ENCODE assay signal across 24 cellular contexts in genomic region chr19:36999313-36999712, GRCh38.
DNase-seq lines count a peak whose midpoint lies in the region; ATAC-seq, FAIRE-seq and TF ChIP-seq lines count a peak whose summit lies in the region.
"Had no signal": no experiment of that assay in that cellular context is flagged by ENCODE, and none has a peak within 500 bp of the region (broad histone marks: within the 10 kb centered on the region; RNA-seq: fewer than 3 reads in every experiment).

No MANE protein-coding gene starts in this region.

- no peaks in the 10 kb centered on the region for H3K36me3 ChIP-seq in HepG2 (replicated peaks in 1 of 2; ENCODE audit: control insufficient read depth in 1 of 2, insufficient read depth in 2 of 2, low read length in 2 of 2)
- H3K36me3 ChIP-seq in right lobe of liver, result peaks cover 0 to 8% (median 0%) of the 10 kb centered on the region in 4 donors
- H3K36me3 ChIP-seq in Panc1 (ENCODE audit: control insufficient read depth, insufficient read depth, low read length), result peaks cover 5% of the 10 kb centered on the region; the same call in 1 of the 2 replicates
- H3K36me3 ChIP-seq: BE2C had no signal

- no peak for TF ChIP-seq RAD21 in HepG2 (CRISPR knock-in tag; IDR thresholded peaks at IDR 0.05)

- no peak overlapping the region for H3K4me3 ChIP-seq in HepG2 (replicated peaks in 1 of 3; ENCODE audit: insufficient read depth in 1 of 3, low read depth in 2 of 3, low read length in 3 of 3)
- no peak overlapping the region for H3K4me3 ChIP-seq in right lobe of liver
- no peak overlapping the region for H3K4me3 ChIP-seq in Panc1 (ENCODE audit: low read depth in 2 of 2, low read length in 2 of 2)
- H3K4me3 ChIP-seq: BLaER1, GM12878 had no signal

- H3K9me3 ChIP-seq in HepG2 (ENCODE audit: low read length), result peaks cover 83% of the 10 kb centered on the region
- H3K9me3 ChIP-seq in right lobe of liver, result peaks cover 0 to under 1% (median 0%) of the 10 kb centered on the region in 4 donors
- peaks cover 35% of the 10 kb centered on the region for H3K9me3 ChIP-seq in Panc1 (ENCODE audit: control insufficient read depth, insufficient read depth, low read depth, low read length)
- H3K9me3 ChIP-seq: BE2C had no signal

- no peak overlapping the region for H2AFZ ChIP-seq in HepG2 (ENCODE audit: low read length)

- DNase-seq in HepG2 (ENCODE audit: low spot score) (no peak), right lobe of liver (no peak), Panc1 (ENCODE audit: low read depth, low spot score) (no peak), NCI-H2081 treated with DMSO at 0.1 percent for 48 hours (lab: John Stamatoyannopoulos, UW) (no peak)
- DNase-seq: ACHN; BE2C; C1 segment of cervical spinal cord; CD4-positive, alpha-beta memory T cell; CD4-positive, CD25-positive, alpha-beta regulatory T cell; CD8-positive, alpha-beta memory T cell; COR-L47; DMS 273 treated with DMSO at 0.1 percent for 48 hours; DMS153; DMS53; DMS79; DND-41; EL; GDM1 had no signal

- H3K4me2 ChIP-seq in HepG2 (ENCODE audit: low read depth, low read length), result no peak overlapping the region
- H3K4me2 ChIP-seq: BLaER1 had no signal

- H3K9ac ChIP-seq in HepG2 (ENCODE audit: insufficient read depth, low read depth, low read length), result no peak overlapping the region
- H3K9ac ChIP-seq: BLaER1 had no signal

- whole genome bisulfite sequencing in HepG2 (ENCODE audit: low lambda C conversion rate), result 28% methylated on average over 2 of the region's 2 CpGs
- WGBS in right lobe of liver (ENCODE audit: insufficient coverage, low coverage, low lambda C conversion rate, missing lambda C conversion rate), result 81% methylated on average over 2 of the region's 2 CpGs

- no peaks in the 10 kb centered on the region for H3K79me2 ChIP-seq in HepG2 (ENCODE audit: insufficient read depth, low read length)

- H4K20me1 ChIP-seq in HepG2 (ENCODE audit: insufficient read depth, low read length), result no peaks in the 10 kb centered on the region
- H4K20me1 ChIP-seq: BLaER1 had no signal

- no peak for TF ChIP-seq POLR2A in HepG2 (IDR thresholded peaks at IDR 0.05; ENCODE audit: insufficient read depth in 1 of 2, low read depth in 2 of 2, low read length in 2 of 2)
- no peak for TF ChIP-seq POLR2A in right lobe of liver (IDR thresholded peaks at IDR 0.05)

- no peaks in the 10 kb centered on the region for H3K27me3 ChIP-seq in HepG2 (ENCODE audit: control insufficient read depth in 1 of 2, insufficient read depth in 2 of 2, low read length in 2 of 2)
- H3K27me3 ChIP-seq in right lobe of liver, result no peaks in the 10 kb centered on the region
- H3K27me3 ChIP-seq in Panc1 (ENCODE audit: control insufficient read depth, insufficient read depth, low read length), result no peaks in the 10 kb centered on the region
- H3K27me3 ChIP-seq: BE2C, BLaER1 had no signal

- H3K27ac ChIP-seq in HepG2 (ENCODE audit: extremely low read length, insufficient read depth, low read length) (no peak overlapping the region), right lobe of liver (no peak overlapping the region), Panc1 (ENCODE audit: low read length) (no peak overlapping the region)
- H3K27ac ChIP-seq: 22Rv1, BLaER1 had no signal

- H3K4me1 ChIP-seq in HepG2 (ENCODE audit: insufficient read depth, low read length), result no peaks in the 10 kb centered on the region
- no peaks in the 10 kb centered on the region for H3K4me1 ChIP-seq in right lobe of liver
- no peaks in the 10 kb centered on the region for H3K4me1 ChIP-seq in Panc1 (ENCODE audit: control insufficient read depth, insufficient read depth, low read length)
- H3K4me1 ChIP-seq: BE2C, BLaER1 had no signal

- POLR2A ChIA-PET in HepG2 (lab: Yijun Ruan, JAX), result no interaction called here
- POLR2A ChIA-PET in Panc1 (lab: Charles Lee), result no interaction called here

- BruUV-seq in HepG2 (replicated peaks; lab: Mats Ljungman, UMichigan), result no TSS peak
- TSS peak; percentile 24 for BruUV-seq in Panc1 (replicated peaks; lab: Mats Ljungman, UMichigan)

- CTCF ChIA-PET in HepG2 (lab: Yijun Ruan, JAX; ENCODE audit: low intra/inter-chr PET ratio, low total read pairs), result no interaction called here
- CTCF ChIA-PET in Panc1 (lab: Charles Lee), result no interaction called here

- intact Hi-C loops in HepG2 (cut with micrococcal nuclease; ENCODE audit: unreplicated experiment) (no loop called here), right lobe of liver (cut with DNase I) (no loop called here), Panc1 (cut with micrococcal nuclease; ENCODE audit: unreplicated experiment) (no loop called here)

- FAIRE-seq in HepG2 (lab: Jason Lieb, UNC), result no peak
- FAIRE-seq: GM12878, GM12892, GM18507 had no signal

- TF ChIP-seq EP300 in HepG2 (IDR thresholded peaks at IDR 0.05; ENCODE audit: low read depth in 2 of 2, low read length in 2 of 2) (no peak), HepG2 (CRISPR knock-in tag; IDR thresholded peaks at IDR 0.05; ENCODE audit: borderline replicate concordance) (no peak)

- no peak for ATAC-seq in HepG2
- ATAC-seq in right lobe of liver, result no peak
- no peak for ATAC-seq in Panc1
- no peak for ATAC-seq in HG02571 (IDR thresholded peaks at IDR 0.05; ENCODE audit: unreplicated experiment)
- ATAC-seq: GM12878 had no signal

- in situ Hi-C loops in HepG2 (cut with HindIII; ENCODE audit: extremely low pct_ligation_motif_present, low pct_unique_long_range_greater_than_20kb), result no loop called here
- in situ Hi-C loops in Panc1 (cut with HindIII; ENCODE audit: low pct_unique_long_range_greater_than_20kb, low sequenced_read_pairs), result no loop called here

- no peak for TF ChIP-seq CTCF in HepG2 (CRISPR knock-in tag; IDR thresholded peaks at IDR 0.05)
- no peak for TF ChIP-seq CTCF in right lobe of liver (IDR thresholded peaks at IDR 0.05)
- no peak for TF ChIP-seq CTCF in Panc1 (IDR thresholded peaks at IDR 0.05)

TF ChIP-seq in HepG2, 621 proteins besides CTCF, POLR2A, EP300 and RAD21:
- TF ChIP-seq CEBPB (IDR thresholded peaks at IDR 0.05; ENCODE audit: borderline replicate concordance, low read depth, low read length) (peak; percentile 39; the same call in 1 of the 2 replicates), ATF7 (IDR thresholded peaks at IDR 0.05) (peak; percentile 64), ATF7 (CRISPR knock-in tag; IDR thresholded peaks at IDR 0.05) (no peak), MAFG (CRISPR knock-in tag; IDR thresholded peaks at IDR 0.05) (no peak), CHD2 (IDR thresholded peaks at IDR 0.05; ENCODE audit: low read depth, low read length) (no peak), ZNF496 (CRISPR knock-in tag; IDR thresholded peaks at IDR 0.05; ENCODE audit: insufficient replicate concordance) (no peak)
